ENCODE assay signal across 9 cellular contexts in the genomic region with DNA sequence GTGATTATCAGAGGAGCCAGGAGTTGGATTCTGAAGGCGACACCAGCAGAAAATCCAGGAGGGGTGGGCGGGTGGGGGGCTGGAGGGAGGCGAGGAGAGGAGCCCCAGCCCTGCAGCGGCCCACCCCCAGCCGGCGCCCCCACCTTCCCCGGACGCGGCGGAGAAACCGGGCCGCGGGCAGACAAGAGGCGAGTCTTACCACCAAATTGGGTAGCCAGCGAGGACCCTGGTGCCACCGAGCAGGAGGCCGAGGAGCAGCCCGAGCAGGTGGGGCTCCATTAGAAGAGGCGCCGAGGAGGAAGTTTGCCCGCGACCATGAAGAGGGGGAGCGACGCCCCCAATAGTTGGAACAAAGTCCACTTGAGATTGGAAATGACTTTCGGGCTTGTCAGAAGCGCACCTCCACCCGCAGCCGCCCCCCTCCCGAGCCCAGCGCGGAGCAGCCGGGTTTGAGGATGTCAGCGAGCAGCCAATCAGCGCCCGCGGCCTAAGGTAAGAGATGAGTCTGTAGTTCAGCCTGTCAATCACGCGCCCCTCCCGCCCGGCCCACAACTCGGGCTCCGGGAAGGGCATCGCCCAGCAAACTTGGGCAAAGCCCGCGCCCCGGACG. TPM values are rescaled to one million over a fixed set of nuclear protein-coding genes. Genes with fewer than 3 reads are reported as not detected.
A peak's percentile ranks its signal among the peaks of the same experiment; 100 is the strongest.
DNase-seq lines count a peak whose midpoint lies in the region; ATAC-seq and TF ChIP-seq lines count a peak whose summit lies in the region.
"Had no signal": no experiment of that assay in that cellular context is flagged by ENCODE, and none has a peak within 500 bp of the region (broad histone marks: within the 10 kb centered on the region; RNA-seq: fewer than 3 reads in every experiment).

A gene with protein sequence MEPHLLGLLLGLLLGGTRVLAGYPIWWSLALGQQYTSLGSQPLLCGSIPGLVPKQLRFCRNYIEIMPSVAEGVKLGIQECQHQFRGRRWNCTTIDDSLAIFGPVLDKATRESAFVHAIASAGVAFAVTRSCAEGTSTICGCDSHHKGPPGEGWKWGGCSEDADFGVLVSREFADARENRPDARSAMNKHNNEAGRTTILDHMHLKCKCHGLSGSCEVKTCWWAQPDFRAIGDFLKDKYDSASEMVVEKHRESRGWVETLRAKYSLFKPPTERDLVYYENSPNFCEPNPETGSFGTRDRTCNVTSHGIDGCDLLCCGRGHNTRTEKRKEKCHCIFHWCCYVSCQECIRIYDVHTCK (minus strand): TSS at position 374 of the 610 bp plus-strand sequence. CDS start 95 bp downstream, at position 279.

- H3F3A ChIP-seq in PC-9 (ENCODE audit: insufficient read depth, low read depth) (no peaks in the 10 kb centered on the region; the same call in 1 of the 2 replicates), PC-3 (ENCODE audit: low read length, unreplicated experiment) (no peaks in the 10 kb centered on the region)

- H3K36me3 ChIP-seq in PC-9 (ENCODE audit: low read depth) (no peaks in the 10 kb centered on the region), left lung (no peaks in the 10 kb centered on the region), PC-3 (ENCODE audit: low read depth, low read length) (no peaks in the 10 kb centered on the region)

- no peak within 1 kb of the TSS for H3K27ac Mint-ChIP-seq in activated naive CD8-positive, alpha-beta T cell treated with anti-CD3 and anti-CD28 coated beads, Interleukin-2, amount 10 ng/mL, durations not matched to agents 7 days and 5 days

- ATAC-seq in activated naive CD8-positive, alpha-beta T cell treated with anti-CD3 and anti-CD28 coated beads, Interleukin-2, amount 10 ng/mL, durations not matched to agents 7 days and 5 days (ENCODE audit: low read depth), result peak; percentile 68
- ATAC-seq in left lung, result peak; percentile 23
- ATAC-seq in GM19324 (IDR thresholded peaks at IDR 0.05; ENCODE audit: low FRiP score, unreplicated experiment), result no peak
- ATAC-seq in omental fat pad (ENCODE audit: low FRiP score), result no peak
- no peak for ATAC-seq in PC-3

- no peaks in the 10 kb centered on the region for H3K9me3 Mint-ChIP-seq in activated naive CD8-positive, alpha-beta T cell treated with anti-CD3 and anti-CD28 coated beads, Interleukin-2, amount 10 ng/mL, durations not matched to agents 7 days and 5 days

- peaks cover 13% of the 10 kb centered on the region for H3K4me1 Mint-ChIP-seq in activated naive CD8-positive, alpha-beta T cell treated with anti-CD3 and anti-CD28 coated beads, Interleukin-2, amount 10 ng/mL, durations not matched to agents 7 days and 5 days

- TF ChIP-seq CTCF in GM10266 (IDR thresholded peaks at IDR 0.05; ENCODE audit: control insufficient read depth, insufficient read depth, low read depth, missing control alignments) (no peak), PC-9 (conservative IDR thresholded peaks at IDR 0.05) (no peak), left lung (IDR thresholded peaks at IDR 0.05) (no peak), omental fat pad (IDR thresholded peaks at IDR 0.05) (no peak), PC-3 (conservative IDR thresholded peaks at IDR 0.05; ENCODE audit: low read depth, low read length) (no peak)

- H3K4me1 ChIP-seq in PC-9 (replicated peaks; ENCODE audit: insufficient read depth), result peaks cover 15% of the 10 kb centered on the region
- H3K4me1 ChIP-seq in left lung, result peaks cover 19 to 28% of the 10 kb centered on the region in 2 donors
- H3K4me1 ChIP-seq in PC-3 (ENCODE audit: insufficient read depth, low read length), result no peaks in the 10 kb centered on the region

- H3K4me3 ChIP-seq in PC-9, result peak within 1 kb of the TSS; percentile 61
- peak within 1 kb of the TSS; percentile 13 to 31 for H3K4me3 ChIP-seq in left lung
- H3K4me3 ChIP-seq in PC-3 (ENCODE audit: low read length), result no peak within 1 kb of the TSS

- H3K27me3 ChIP-seq in PC-9 (ENCODE audit: insufficient read depth, low read depth) (peaks cover 14% of the 10 kb centered on the region; the same call in 1 of the 2 replicates), left lung (peaks cover 62 to 100% of the 10 kb centered on the region in 2 donors), PC-3 (ENCODE audit: low read length) (0 out of 2 replicates have a peak, but pooled peaks cover 10% of the 10 kb centered on the region)

- intact Hi-C loops in PC-9 (cut with micrococcal nuclease; ENCODE audit: unreplicated experiment), result loop anchor here (5.0 kb wide), 1 partner anchor 46 kb away; no protein-coding TSS in a partner anchor
- intact Hi-C loops in left lung (cut with DNase I), result no loop called here
- intact Hi-C loops in PC-3 (cut with micrococcal nuclease), result no loop called here

- POLR2A ChIA-PET in PC-9 (lab: Charles Lee; ENCODE audit: unreplicated experiment), result no interaction called here
- POLR2A ChIA-PET in activated naive CD8-positive, alpha-beta T cell treated with anti-CD3 and anti-CD28 coated beads, Interleukin-2, amount 10 ng/mL, durations not matched to agents 7 days and 5 days (lab: Charles Lee), result no interaction called here
- POLR2A ChIA-PET in PC-3 (lab: Charles Lee; ENCODE audit: unreplicated experiment), result no interaction called here

- H3K27me3 Mint-ChIP-seq in activated naive CD8-positive, alpha-beta T cell treated with anti-CD3 and anti-CD28 coated beads, Interleukin-2, amount 10 ng/mL, durations not matched to agents 7 days and 5 days, result peaks cover 71% of the 10 kb centered on the region

- no peaks in the 10 kb centered on the region for H4K20me1 ChIP-seq in PC-9 (ENCODE audit: insufficient read depth)
- H4K20me1 ChIP-seq in PC-3 (ENCODE audit: low read length), result no peaks in the 10 kb centered on the region

- no peak within 1 kb of the TSS for H3K9ac ChIP-seq in PC-3 (ENCODE audit: low read length)
- H3K9ac ChIP-seq: KMS-11 had no signal

- peak within 1 kb of the TSS; percentile 74 for H3K4me3 Mint-ChIP-seq in activated naive CD8-positive, alpha-beta T cell treated with anti-CD3 and anti-CD28 coated beads, Interleukin-2, amount 10 ng/mL, durations not matched to agents 7 days and 5 days

- CTCF ChIA-PET in PC-9 (lab: Charles Lee) (no interaction called here), PC-3 (lab: Charles Lee) (no interaction called here)

- no peak within 1 kb of the TSS for H3K27ac ChIP-seq in PC-9
- H3K27ac ChIP-seq in left lung, result no peak within 1 kb of the TSS
- H3K27ac ChIP-seq in PC-3 (ENCODE audit: low read length), result no peak within 1 kb of the TSS
- H3K27ac ChIP-seq: KMS-11 had no signal

- H3K9me2 ChIP-seq in PC-9 (ENCODE audit: insufficient read depth), result no peaks in the 10 kb centered on the region
- no peaks in the 10 kb centered on the region for H3K9me2 ChIP-seq in PC-3 (replicated peaks; ENCODE audit: low read length)

- DNase-seq in GM10266 (ENCODE audit: extremely low spot score), result peak; percentile 70
- DNase-seq in PC-9, result no peak
- DNase-seq in activated naive CD8-positive, alpha-beta T cell treated with anti-CD3 and anti-CD28 coated beads, Interleukin-2, amount 10 ng/mL, durations not matched to agents 7 days and 5 days, result peak; percentile 61
- peak in 1 of 2 donors; percentile 83 for DNase-seq in left lung
- peak; percentile 25 to 43 for DNase-seq in stimulated activated CD8-positive, alpha-beta memory T cell treated with anti-CD3 and anti-CD28 coated beads, Interleukin-15, amount 100 ng/mL, for 48 hours (ENCODE audit: low read depth in 2 of 2)
- DNase-seq in omental fat pad (ENCODE audit: low spot score), result no peak
- DNase-seq in PC-3, result no peak

- no TSS peak for BruUV-seq in PC-9 (replicated peaks; lab: Mats Ljungman, UMichigan)
- no TSS peak for BruUV-seq in PC-3 (replicated peaks; lab: Mats Ljungman, UMichigan)

- no peaks in the 10 kb centered on the region for H3K9me3 ChIP-seq in PC-9 (ENCODE audit: insufficient read depth, low read depth)
- no peaks in the 10 kb centered on the region for H3K9me3 ChIP-seq in left lung
- H3K9me3 ChIP-seq in PC-3 (ENCODE audit: low read length), result no peaks in the 10 kb centered on the region

- H2AFZ ChIP-seq in PC-9 (peak within 1 kb of the TSS; percentile 85), PC-3 (ENCODE audit: low read length) (no peak within 1 kb of the TSS)

- H3K79me2 ChIP-seq in PC-9 (ENCODE audit: low read depth) (no peaks in the 10 kb centered on the region), PC-3 (ENCODE audit: low read length) (no peaks in the 10 kb centered on the region)

- no peaks in the 10 kb centered on the region for H3K36me3 Mint-ChIP-seq in activated naive CD8-positive, alpha-beta T cell treated with anti-CD3 and anti-CD28 coated beads, Interleukin-2, amount 10 ng/mL, durations not matched to agents 7 days and 5 days

- H3K4me2 ChIP-seq in PC-9, result peak within 1 kb of the TSS; percentile 88
- no peak within 1 kb of the TSS for H3K4me2 ChIP-seq in PC-3 (ENCODE audit: low read length)
- H3K4me2 ChIP-seq: KMS-11 had no signal

RNA-seq across cellular contexts. Expression of the gene that starts here (rescaled TPM):
- total RNA-seq in PC-9 (2021) (11.5 and 14.0 TPM in 2 replicates), left lung (1 to 10 TPM; 1.7 to 3.0 TPM), omental fat pad (1 to 10 TPM in 3 of 4 donors, under 1 TPM in 1; 0.82 to 2.1 (median 1.2) TPM), PC-3 (2014; rRNA removed) (4.9 and 5.7 TPM in 2 replicates)
- not detected for total RNA-seq in activated naive CD8-positive, alpha-beta T cell treated with anti-CD3 and anti-CD28 coated beads, Interleukin-2, amount 10 ng/mL, durations not matched to agents 7 days and 5 days

Comparison
In these comparisons a context has a peak if more than half of its experiments do, and no peak if none do; other contexts are left out.
1. Peak in DNase-seq and ATAC-seq in activated naive CD8-positive, alpha-beta T cell treated with anti-CD3 and anti-CD28 coated beads, Interleukin-2, amount 10 ng/mL, durations not matched to agents 7 days and 5 days; RNA of the gene not detected or under 1 TPM.
2. DNase-seq: peak in GM10266 (single experiment) and stimulated activated CD8-positive, alpha-beta memory T cell treated with anti-CD3 and anti-CD28 coated beads, Interleukin-15, amount 100 ng/mL, for 48 hours (2 of 2); none in PC-9 (0 of 2), omental fat pad (single experiment) and PC-3 (single experiment).